Comparison of ENCODE assay signal across 1 cellular context in genomic region chr9:137406876-137407589, GRCh38.
TF ChIP-seq lines count a peak whose summit lies in the region.

No MANE protein-coding gene starts in this region.

TF ChIP-seq in HepG2, 621 proteins besides CTCF, POLR2A, EP300 and RAD21 (continued from another document and continues in another):
- TF ChIP-seq ZNF784 (CRISPR knock-in tag; IDR thresholded peaks at IDR 0.05; ENCODE audit: borderline replicate concordance) = no peak
- TF ChIP-seq TCF7L2 (IDR thresholded peaks at IDR 0.05; ENCODE audit: low read depth, low read length) = no peak
- TF ChIP-seq KLF9 (CRISPR knock-in tag; IDR thresholded peaks at IDR 0.05; ENCODE audit: low read depth) = no peak
- TF ChIP-seq SNAPC5 (CRISPR knock-in tag; IDR thresholded peaks at IDR 0.05; ENCODE audit: borderline replicate concordance) = no peak
- TF ChIP-seq SNRNP70 (IDR thresholded peaks at IDR 0.05; ENCODE audit: low read depth, low read length) = no peak
- no peak for TF ChIP-seq HMGXB3 (CRISPR knock-in tag; IDR thresholded peaks at IDR 0.05; ENCODE audit: borderline replicate concordance)
- no peak for TF ChIP-seq KDM3A (CRISPR knock-in tag; IDR thresholded peaks at IDR 0.05; ENCODE audit: low read depth)
- peak; percentile 30 for TF ChIP-seq YY1 (IDR thresholded peaks at IDR 0.05; ENCODE audit: insufficient read depth, insufficient replicate concordance, low read depth, low read length)
- TF ChIP-seq AGO1 (IDR thresholded peaks at IDR 0.05; ENCODE audit: low read depth, low read length, poor library complexity, severe bottlenecking) = peak; percentile 25
- no peak for TF ChIP-seq RFX5 (IDR thresholded peaks at IDR 0.05; ENCODE audit: low read depth, low read length)
- TF ChIP-seq ZNF33B (CRISPR knock-in tag; IDR thresholded peaks at IDR 0.05) = no peak
- TF ChIP-seq PAWR (CRISPR knock-in tag; IDR thresholded peaks at IDR 0.05; ENCODE audit: borderline replicate concordance) = no peak
- TF ChIP-seq GLMP (CRISPR knock-in tag; IDR thresholded peaks at IDR 0.05; ENCODE audit: borderline replicate concordance) = no peak
- TF ChIP-seq RBM22 (optimal IDR thresholded peaks at IDR 0.05; ENCODE audit: low read length) = no peak
- no peak for TF ChIP-seq ZMAT3 (CRISPR knock-in tag; conservative IDR thresholded peaks at IDR 0.05)
- no peak for TF ChIP-seq MXD3 (CRISPR knock-in tag; IDR thresholded peaks at IDR 0.05)
- TF ChIP-seq SNAPC4 (CRISPR knock-in tag; IDR thresholded peaks at IDR 0.05) = no peak
- TF ChIP-seq MTA1 (CRISPR knock-in tag; IDR thresholded peaks at IDR 0.05; ENCODE audit: borderline replicate concordance) = peak; percentile 41; the same call in 1 of the 2 replicates
- TF ChIP-seq ZSCAN21 (CRISPR knock-in tag; IDR thresholded peaks at IDR 0.05; ENCODE audit: borderline replicate concordance) = 0 out of 2 replicates have a peak, but pooled peaks have one; percentile 52
- peak; percentile 40; the same call in 1 of the 2 replicates for TF ChIP-seq MAX (IDR thresholded peaks at IDR 0.05)
- no peak for TF ChIP-seq ZGPAT (CRISPR knock-in tag; IDR thresholded peaks at IDR 0.05)
- TF ChIP-seq ZNF687 (CRISPR knock-in tag; IDR thresholded peaks at IDR 0.05) = peak; percentile 72
- peak; percentile 59; the same call in 1 of the 2 replicates for TF ChIP-seq ZNF598 (CRISPR knock-in tag; IDR thresholded peaks at IDR 0.05; ENCODE audit: borderline replicate concordance)
- no peak for TF ChIP-seq CEBPG (CRISPR knock-in tag; IDR thresholded peaks at IDR 0.05)
- no peak for TF ChIP-seq ZNF709 (CRISPR knock-in tag; IDR thresholded peaks at IDR 0.05)
- TF ChIP-seq ZNF629 (CRISPR knock-in tag; conservative IDR thresholded peaks at IDR 0.05) = no peak
- peak; percentile 71 for TF ChIP-seq ZNF142 (CRISPR knock-in tag; IDR thresholded peaks at IDR 0.05)
- TF ChIP-seq ZSCAN22 (CRISPR knock-in tag; IDR thresholded peaks at IDR 0.05) = no peak
- TF ChIP-seq ZNF777 (CRISPR knock-in tag; IDR thresholded peaks at IDR 0.05) = peak; percentile 98
- TF ChIP-seq ZNF772 (CRISPR knock-in tag; IDR thresholded peaks at IDR 0.05) = peak; percentile 20; the same call in 1 of the 2 replicates
